20 cellular contexts compared by ENCODE assay signal in the genomic region with DNA sequence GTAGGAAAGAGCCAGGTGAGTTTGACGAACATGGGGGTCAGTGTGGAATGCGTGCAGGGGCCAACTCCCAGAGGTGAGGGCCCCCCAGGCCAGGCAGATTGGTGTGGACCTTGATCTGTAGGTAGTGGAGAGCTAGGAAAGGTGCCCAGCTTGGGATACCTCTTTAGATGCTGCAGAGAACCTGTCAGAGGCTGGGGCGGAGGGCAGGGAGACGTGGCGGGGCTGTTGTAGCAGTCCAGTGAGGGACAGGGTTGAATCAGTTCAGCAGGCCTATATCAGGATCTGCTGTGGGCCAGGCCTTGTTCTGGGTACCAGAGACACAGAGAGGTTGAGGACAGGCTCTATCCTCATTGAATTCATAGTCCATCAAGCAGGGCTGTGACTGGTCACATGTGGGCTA.
"Had no signal": no experiment of that assay in that cellular context is flagged by ENCODE, and none has a peak within 500 bp of the region (broad histone marks: within the 10 kb centered on the region; RNA-seq: fewer than 3 reads in every experiment).

No MANE protein-coding gene starts in this region.

- H3K27ac Mint-ChIP-seq: dendritic cell treated with granulocyte-macrophage colony-stimulating factor and Interleukin-4, amounts not matched to agents 40 ng/mL and 50 ng/mL, for 4 days; effector memory CD8-positive, alpha-beta T cell; naive B cell; nephron progenitor cell had no signal

- H3K27ac ChIP-seq: hepatocyte, right atrium auricular region, sigmoid colon, upper lobe of left lung, vagina had no signal

- H3K4me1 Mint-ChIP-seq: naive B cell had no signal

- H3K27me3 ChIP-seq: esophagus squamous epithelium, hepatocyte, right atrium auricular region, sigmoid colon, stomach, thyroid gland, upper lobe of left lung, vagina had no signal

- H3K36me3 Mint-ChIP-seq: naive B cell had no signal

- H3K4me3 ChIP-seq: esophagus squamous epithelium, hepatocyte, right atrium auricular region, sigmoid colon, skin epidermis, stomach, thyroid gland, upper lobe of left lung, vagina had no signal

- H3K9me3 ChIP-seq: esophagus squamous epithelium, right atrium auricular region, sigmoid colon, stomach, thyroid gland, upper lobe of left lung, vagina had no signal

- H3K9me3 Mint-ChIP-seq: dendritic cell treated with granulocyte-macrophage colony-stimulating factor and Interleukin-4, amounts not matched to agents 40 ng/mL and 50 ng/mL, for 4 days; effector memory CD8-positive, alpha-beta T cell; naive B cell; nephron progenitor cell had no signal

- ATAC-seq: effector memory CD8-positive, alpha-beta T cell; left colon had no signal

- DNase-seq: effector memory CD8-positive, alpha-beta T cell; esophagus squamous epithelium; foreskin fibroblast; kidney; left colon; mesendoderm; naive B cell; nephron progenitor cell; sigmoid colon; stimulated activated CD4-positive, alpha-beta T cell treated with anti-CD3 and anti-CD28 coated beads, Interleukin-2, amount 100 ng/mL, for 24 hours; stimulated activated CD4-positive, alpha-beta T cell treated with anti-CD3 and anti-CD28 coated beads, Interleukin-4, amount 100 ng/mL, for 4 hours; stimulated activated naive CD4-positive, alpha-beta T cell; stomach; upper lobe of left lung had no signal

- H3K4me3 Mint-ChIP-seq: dendritic cell treated with granulocyte-macrophage colony-stimulating factor and Interleukin-4, amounts not matched to agents 40 ng/mL and 50 ng/mL, for 4 days; effector memory CD8-positive, alpha-beta T cell; nephron progenitor cell had no signal

- H3K27me3 Mint-ChIP-seq: dendritic cell treated with granulocyte-macrophage colony-stimulating factor and Interleukin-4, amounts not matched to agents 40 ng/mL and 50 ng/mL, for 4 days; effector memory CD8-positive, alpha-beta T cell had no signal
